In genomic region chr10:114304566-114305421, GRCh38 we compare ENCODE assay signal across 8 cellular contexts.
DNase-seq lines count a peak whose midpoint lies in the region; ATAC-seq and TF ChIP-seq lines count a peak whose summit lies in the region.

No MANE protein-coding gene starts in this region.

- ATAC-seq in GM18519 (IDR thresholded peaks at IDR 0.05; ENCODE audit: low FRiP score, unreplicated experiment): peak; percentile 38
- peak; percentile 61 for ATAC-seq in HG03108 (IDR thresholded peaks at IDR 0.05; ENCODE audit: unreplicated experiment)
- peak; percentile 32 to 56 (median 55) for ATAC-seq in psoas muscle

- WGBS in psoas muscle, 3 donors: 32 to 41% (median 40%) methylated on average over 40 to 41 of the region's 41 CpGs

- peak; percentile 82 for TF ChIP-seq CTCF in AG04449 (IDR thresholded peaks at IDR 0.05; ENCODE audit: insufficient read depth, low read length, missing control alignments)
- TF ChIP-seq CTCF in psoas muscle (IDR thresholded peaks at IDR 0.05): peak; percentile 20
- peak in 3 of 4 experiments; percentile 20 to 50 (median 21) for TF ChIP-seq CTCF in uterus (IDR thresholded peaks at IDR 0.05)

- H3K9me3 ChIP-seq in psoas muscle: no peaks in the 10 kb centered on the region
- H3K9me3 ChIP-seq in uterus: no peaks in the 10 kb centered on the region

- H3K36me3 ChIP-seq in psoas muscle (ENCODE audit: insufficient read depth in 1 of 2, low read depth in 1 of 2) (no peaks in the 10 kb centered on the region), uterus (no peaks in the 10 kb centered on the region)

- TF ChIP-seq POLR2A in uterus (IDR thresholded peaks at IDR 0.05): no peak

- no peak for DNase-seq in AG04449 (ENCODE audit: low read depth, low spot score)
- peak; percentile 6 for DNase-seq in NK-92 (lab: John Stamatoyannopoulos, UW; ENCODE audit: unreplicated experiment)
- peak; percentile 48 for DNase-seq in activated T-helper 1 cell treated with Interleukin-2 at 50 U/mL for 16 hours (ENCODE audit: low read depth)
- DNase-seq in germinal center (ENCODE audit: low spot score): peak; percentile 64
- DNase-seq in psoas muscle: peak in 1 of 2 donors; percentile 36
- DNase-seq in uterus: peak in 1 of 2 donors; percentile 32

- H3K27ac ChIP-seq in psoas muscle (no peak overlapping the region), uterus (peak overlapping the region; percentile 52 to 69)

- intact Hi-C loops in psoas muscle (cut with DNase I) (loop anchor here (5.0 to 10.0 kb wide), 5 partner anchors 130 to 510 kb away; no protein-coding TSS in a partner anchor), uterus (cut with DNase I; ENCODE audit: low total_unique reads) (loop anchor here (10.0 kb wide), 2 partner anchors 100 to 130 kb away; partner anchors contain the start of gene AFAP1L2)

- no peaks in the 10 kb centered on the region for H3K27me3 ChIP-seq in psoas muscle (ENCODE audit: insufficient read depth in 3 of 3, low read length in 2 of 3)
- no peaks in the 10 kb centered on the region for H3K27me3 ChIP-seq in uterus

- H3K4me3 ChIP-seq in AG04449 (ENCODE audit: low read depth, low read length) (peak overlapping the region; percentile 45), psoas muscle (peak overlapping the region; percentile 49), uterus (peak overlapping the region; percentile 6 to 14)

- peaks cover 4% of the 10 kb centered on the region for H3K4me1 ChIP-seq in psoas muscle
- peaks cover 0 to 7% of the 10 kb centered on the region in 2 donors for H3K4me1 ChIP-seq in uterus

- CTCF ChIA-PET in AG04449 (lab: Yijun Ruan, JAX): interaction anchor here (0.5 to 3.3 kb wide), 51 partner anchors 8 to 831 kb away, joined by 3 to 47 read pairs (median 6); no protein-coding TSS in a partner anchor

- POLR2A ChIA-PET in AG04449 (lab: Yijun Ruan, JAX): interaction anchor here (0.6 kb wide), 1 partner anchor 33 kb away, joined by 3 read pairs; no protein-coding TSS in a partner anchor

Comparison
In these comparisons a context has a peak if more than half of its experiments do, and no peak if none do; other contexts are left out.
1. CTCF ChIP-seq: peak in every context shown above with its lines; median percentile 82 in AG04449; 21 in uterus; 20 in psoas muscle.